In the genomic region with DNA sequence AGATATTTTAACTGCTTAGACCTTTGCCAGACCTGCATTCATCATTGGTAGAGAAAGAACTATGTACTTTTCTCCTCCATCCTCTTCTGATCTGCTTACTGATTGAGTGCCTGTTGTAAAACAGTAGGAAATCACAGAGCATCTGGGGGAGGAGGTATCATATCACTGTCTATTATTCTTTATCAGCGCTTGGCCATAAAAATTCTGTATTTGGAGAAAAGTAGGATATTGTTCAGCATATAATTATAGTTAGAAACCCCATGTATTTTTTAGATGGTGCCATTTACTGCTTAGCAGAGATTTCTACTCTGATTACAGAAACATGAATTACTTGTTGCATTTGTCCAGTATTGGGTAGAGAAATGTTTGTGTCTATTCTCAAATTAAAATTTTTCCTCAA, we compare ENCODE assay signal across 19 cellular contexts.
"Had no signal": no experiment of that assay in that cellular context is flagged by ENCODE, and none has a peak within 500 bp of the region (broad histone marks: within the 10 kb centered on the region; RNA-seq: fewer than 3 reads in every experiment).

No MANE protein-coding gene starts in this region.

- H3K27ac ChIP-seq: brain microvascular endothelial cell, epithelial cell of prostate, left lung, thyroid gland, uterus had no signal

- H3K4me1 ChIP-seq: left lung, thyroid gland, uterus had no signal

- H3K4me3 ChIP-seq: left lung, mucosa of descending colon, thyroid gland, uterus had no signal

- H3K27me3 Mint-ChIP-seq: activated CD4-positive, alpha-beta memory T cell treated with anti-CD3 and anti-CD28 coated beads, Interleukin-2, amount 10 ng/mL, durations not matched to agents 7 days and 5 days; naive thymus-derived CD4-positive, alpha-beta T cell; stimulated activated memory B cell treated with anti-CD40 and anti-IgM and Interleukin-4, amounts not matched to agents 10 μg/mL and 1 μg/mL and 100 μg/mL, for 72 hours had no signal

- H3K4me3 Mint-ChIP-seq: activated CD4-positive, alpha-beta memory T cell treated with anti-CD3 and anti-CD28 coated beads, Interleukin-2, amount 10 ng/mL, durations not matched to agents 7 days and 5 days; stimulated activated memory B cell treated with anti-CD40 and anti-IgM and Interleukin-4, amounts not matched to agents 10 μg/mL and 1 μg/mL and 100 μg/mL, for 72 hours had no signal

- H3K27me3 ChIP-seq: brain microvascular endothelial cell, left lung, thyroid gland, uterus had no signal

- H3K27ac Mint-ChIP-seq: activated CD4-positive, alpha-beta memory T cell treated with anti-CD3 and anti-CD28 coated beads, Interleukin-2, amount 10 ng/mL, durations not matched to agents 7 days and 5 days; activated naive CD4-positive, alpha-beta T cell treated with anti-CD3 and anti-CD28 coated beads, Interleukin-2, amount 50 U/mL, for 72 hours; stimulated activated memory B cell treated with anti-CD40 and anti-IgM and Interleukin-4, amounts not matched to agents 10 μg/mL and 1 μg/mL and 100 μg/mL, for 72 hours had no signal

- H3K9me3 ChIP-seq: left lung, mucosa of descending colon, thyroid gland, uterus had no signal

- H3K36me3 ChIP-seq: thyroid gland, uterus had no signal

- ATAC-seq: activated naive CD4-positive, alpha-beta T cell treated with anti-CD3 and anti-CD28 coated beads, Interleukin-2, amount 50 U/mL, for 72 hours; activated T-cell treated with anti-CD3 and anti-CD28 coated beads, Interleukin-2, amount 50 U/mL, for 72 hours; left lung; mucosa of descending colon; naive thymus-derived CD4-positive, alpha-beta T cell; stimulated activated memory B cell treated with anti-CD40 and anti-IgM and Interleukin-4, amounts not matched to agents 10 μg/mL and 1 μg/mL and 100 μg/mL, for 72 hours had no signal

- DNase-seq: activated CD4-positive, alpha-beta memory T cell treated with anti-CD3 and anti-CD28 coated beads, Interleukin-2, amount 10 ng/mL, durations not matched to agents 7 days and 5 days; activated CD4-positive, alpha-beta T cell treated with anti-CD3 and anti-CD28 coated beads for 4 hours; activated gamma-delta T cell; activated T-cell treated with anti-CD3 and anti-CD28 coated beads, Interleukin-2, amount 50 U/mL, for 72 hours; amniotic stem cell; brain microvascular endothelial cell; cortex of kidney; effector memory CD4-positive, alpha-beta T cell; left lung; mammary epithelial cell; mucosa of descending colon; naive thymus-derived CD4-positive, alpha-beta T cell; occipital lobe; stimulated activated CD4-positive, alpha-beta T cell treated with anti-CD3 and anti-CD28 coated beads, Interleukin-2, amount 100 ng/mL, for 48 hours; thyroid gland; uterus had no signal
